Comparison of ENCODE assay signal across 1 cellular context in genomic region chrY:17430570-17431166, GRCh38.
TF ChIP-seq lines count a peak whose summit lies in the region.

No MANE protein-coding gene starts in this region.

TF ChIP-seq in GM23338, 12 proteins besides CTCF, POLR2A, EP300 and RAD21 (continued from another document):
- no peak for TF ChIP-seq ZNF462 (CRISPR knock-in tag; IDR thresholded peaks at IDR 0.05)
TF ChIP-seq in GM23338: peak in this region for 0.
